Comparison of ENCODE assay signal across 11 cellular contexts in the genomic region with DNA sequence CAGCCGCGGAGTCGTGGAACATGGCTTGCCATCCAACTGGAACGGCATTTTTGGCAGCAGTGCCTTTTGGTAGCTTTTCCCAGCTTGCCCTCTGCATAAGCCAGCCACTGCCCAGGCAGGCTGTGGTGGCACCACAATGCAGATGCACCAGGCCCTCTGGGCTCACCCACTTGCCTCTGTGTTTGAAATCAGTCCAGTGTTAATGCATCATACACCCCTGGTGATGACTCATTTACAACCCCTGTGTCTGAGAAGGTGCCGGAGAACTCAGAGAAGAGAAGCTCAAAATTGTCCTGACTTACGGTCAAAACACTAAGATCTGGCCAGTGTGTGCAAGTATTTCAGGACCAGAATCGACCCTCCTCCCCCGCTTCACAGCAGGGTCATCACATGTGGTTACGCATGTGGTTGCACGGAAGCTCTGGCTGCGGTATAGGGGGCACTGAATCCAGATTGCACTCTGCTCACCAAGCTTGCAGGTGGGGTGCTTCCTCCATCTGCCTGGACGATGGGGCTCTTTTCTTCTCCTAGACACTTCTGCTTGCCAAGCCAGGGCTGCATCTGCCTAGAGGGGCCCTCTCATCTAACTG.
DNase-seq lines count a peak whose midpoint lies in the region; ATAC-seq and TF ChIP-seq lines count a peak whose summit lies in the region.
"Had no signal": no experiment of that assay in that cellular context is flagged by ENCODE, and none has a peak within 500 bp of the region (broad histone marks: within the 10 kb centered on the region; RNA-seq: fewer than 3 reads in every experiment).

No MANE protein-coding gene starts in this region.

- no peaks in the 10 kb centered on the region for H3K36me3 ChIP-seq in BLaER1
- H3K36me3 ChIP-seq: brain microvascular endothelial cell had no signal

- H3K4me2 ChIP-seq in BLaER1, result peak overlapping the region; percentile 75

- H4K20me1 ChIP-seq in BLaER1, result no peaks in the 10 kb centered on the region

- H3K4me1 ChIP-seq in BLaER1, result peaks cover 40% of the 10 kb centered on the region

- H3K36me3 Mint-ChIP-seq in type B pancreatic cell (no peaks in the 10 kb centered on the region), glutamatergic neuron (ENCODE audit: unreplicated experiment) (no peaks in the 10 kb centered on the region)

- H3K9ac ChIP-seq in BLaER1, result no peak overlapping the region

- H3K9me3 ChIP-seq in BLaER1, result peaks cover 14% of the 10 kb centered on the region

- peaks cover 6% of the 10 kb centered on the region for H3K4me1 Mint-ChIP-seq in type B pancreatic cell (ENCODE audit: unreplicated experiment)
- no peaks in the 10 kb centered on the region for H3K4me1 Mint-ChIP-seq in glutamatergic neuron (ENCODE audit: low read depth, unreplicated experiment)

- no peak overlapping the region for H3K4me3 ChIP-seq in BLaER1

- H3K27ac ChIP-seq in BLaER1, result no peak overlapping the region
- H3K27ac ChIP-seq: brain microvascular endothelial cell had no signal

- no peak overlapping the region for H3K4me3 Mint-ChIP-seq in type B pancreatic cell
- H3K4me3 Mint-ChIP-seq in glutamatergic neuron (ENCODE audit: unreplicated experiment), result no peak overlapping the region

- peaks cover 2% of the 10 kb centered on the region for H3K27me3 Mint-ChIP-seq in type B pancreatic cell
- H3K27me3 Mint-ChIP-seq in glutamatergic neuron (ENCODE audit: unreplicated experiment), result no peaks in the 10 kb centered on the region

- H3K27me3 ChIP-seq in BLaER1, result no peaks in the 10 kb centered on the region
- H3K27me3 ChIP-seq: brain microvascular endothelial cell had no signal

- H3K9me3 Mint-ChIP-seq in type B pancreatic cell, result no peaks in the 10 kb centered on the region
- H3K9me3 Mint-ChIP-seq in glutamatergic neuron (ENCODE audit: unreplicated experiment), result peaks cover 4% of the 10 kb centered on the region

- ATAC-seq in GM21360 (IDR thresholded peaks at IDR 0.05; ENCODE audit: unreplicated experiment) (peak; percentile 54), GM19324 (IDR thresholded peaks at IDR 0.05; ENCODE audit: low FRiP score, unreplicated experiment) (no peak)
- ATAC-seq: activated CD4-positive, CD25-positive, alpha-beta regulatory T cell treated with anti-CD3 and anti-CD28 coated beads, Interleukin-2, amount 50 U/mL, for 24 hours had no signal

- TF ChIP-seq CTCF in type B pancreatic cell (conservative IDR thresholded peaks at IDR 0.05), result no peak
- no peak for TF ChIP-seq CTCF in glutamatergic neuron (IDR thresholded peaks at IDR 0.05; ENCODE audit: partially characterized antibody, unreplicated experiment)

- peak; percentile 13 for DNase-seq in MV-4-11 (lab: John Stamatoyannopoulos, UW)
- peak; percentile 48 for DNase-seq in iPS-NIHi11 (ENCODE audit: low spot score)
- DNase-seq in mesenteric fat pad (ENCODE audit: low spot score), result no peak
- no peak for DNase-seq in type B pancreatic cell (ENCODE audit: extremely low spot score, unreplicated experiment)
- no peak for DNase-seq in glutamatergic neuron
- DNase-seq: brain microvascular endothelial cell, NCI-H2171 had no signal

- H3K27ac Mint-ChIP-seq in type B pancreatic cell (no peak overlapping the region), glutamatergic neuron (ENCODE audit: unreplicated experiment) (no peak overlapping the region)

Comparison
In these comparisons a context has a peak if more than half of its experiments do, and no peak if none do; other contexts are left out.
1. DNase-seq: peak in MV-4-11 (single experiment) and iPS-NIHi11 (single experiment); none in mesenteric fat pad (single experiment), type B pancreatic cell (single experiment) and glutamatergic neuron (single experiment).